8 cellular contexts compared by ENCODE assay signal in the genomic region with DNA sequence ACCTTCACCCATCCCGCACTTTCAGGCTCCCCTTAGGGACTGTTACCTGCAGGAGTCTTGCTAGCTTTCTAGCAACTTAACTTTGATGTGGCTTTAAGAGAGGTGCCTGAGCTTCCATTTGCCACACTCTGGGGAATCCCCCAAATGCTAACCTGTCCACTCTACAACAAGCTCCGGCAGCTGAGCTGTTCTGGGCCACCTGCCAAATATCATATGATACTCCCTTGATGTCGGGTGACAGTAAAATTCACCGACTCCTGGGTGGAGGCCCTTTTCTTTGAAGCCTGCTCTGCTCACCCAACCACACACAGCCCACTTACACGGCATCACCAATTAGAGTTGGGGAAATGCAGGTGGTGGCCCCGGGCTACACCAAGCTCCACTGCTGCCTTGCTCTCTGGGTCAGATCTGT. TPM values are rescaled to one million over a fixed set of nuclear protein-coding genes. Genes with fewer than 3 reads are reported as not detected.
A peak's percentile ranks its signal among the peaks of the same experiment; 100 is the strongest.
DNase-seq lines count a peak whose midpoint lies in the region; FAIRE-seq and TF ChIP-seq lines count a peak whose summit lies in the region.

No MANE protein-coding gene starts in this region.

- no peak for TF ChIP-seq POLR2A in spleen (IDR thresholded peaks at IDR 0.05)

- H3K27ac ChIP-seq in spleen (peak overlapping the region in 3 of 8 donors; percentile 5 to 59 (median 20)), substantia nigra (ENCODE audit: low read depth, low read length, poor library complexity, severe bottlenecking) (no peak overlapping the region)

- H3K4me1 ChIP-seq in spleen = peaks cover 0 to 67% (median 11%) of the 10 kb centered on the region in 6 donors

- 16 to 35% (median 24%) methylated on average over 6 of the region's 6 CpGs for WGBS in spleen, 5 donors

- peaks cover 7% of the 10 kb centered on the region for H3K27me3 ChIP-seq in bronchial epithelial cell (ENCODE audit: control insufficient read depth, insufficient read depth, low read length)
- H3K27me3 ChIP-seq in spleen (replicated peaks in 1 of 7) = peaks cover 0 to 7% (median 0%) of the 10 kb centered on the region in 7 donors

- no peak for TF ChIP-seq CTCF in bronchial epithelial cell (IDR thresholded peaks at IDR 0.05; ENCODE audit: insufficient read depth, low read length, severe bottlenecking)
- TF ChIP-seq CTCF in spleen (IDR thresholded peaks at IDR 0.05 in 8 of 11, conservative IDR thresholded peaks at IDR 0.05 in 3 of 11) = no peak

- DNase-seq in COR-L47 (lab: John Stamatoyannopoulos, UW) (peak; percentile 82), HT1080 (ENCODE audit: low read depth) (peak; percentile 37), T-helper 22 cell (ENCODE audit: low read depth) (peak; percentile 85), bronchial epithelial cell (ENCODE audit: low read depth) (peak; percentile 62), spleen (no peak), inferior parietal cortex (ENCODE audit: extremely low spot score) (no peak), substantia nigra (lab: John Stamatoyannopoulos, UW) (no peak)
- DNase-seq in stimulated activated CD4-positive, alpha-beta T cell treated with anti-CD3 and anti-CD28 coated beads, Interleukin-2, amount 100 ng/mL, for 4 hours (ENCODE audit: low read depth) = peak; percentile 81

- no peak for FAIRE-seq in bronchial epithelial cell (lab: Jason Lieb, UNC)

- H3K4me3 ChIP-seq in bronchial epithelial cell (ENCODE audit: low read depth, low read length) (no peak overlapping the region), spleen (no peak overlapping the region)

- H3K36me3 ChIP-seq in bronchial epithelial cell (ENCODE audit: control insufficient read depth, insufficient read depth, low read length) (no peaks in the 10 kb centered on the region), spleen (no peaks in the 10 kb centered on the region)

- intact Hi-C loops in spleen (cut with DNase I; ENCODE audit: low total_unique reads) = no loop called here

- no peaks in the 10 kb centered on the region for H3K9me3 ChIP-seq in spleen

RNA-seq across cellular contexts. Expression of gene XCR1, which starts 38.0 kb away (rescaled TPM):
- not detected in 2 replicates for total RNA-seq in HT1080 (2014; rRNA removed; shearing (Covaris generic))
- 0.07 TPM in 1 of 2 replicates, not detected in the other for polyA plus RNA-seq in HT1080 (2015; cell fraction: cytosol; rRNA removed)
- polyA plus RNA-seq in HT1080 (2015; cell fraction: nucleus; rRNA removed) = not detected in 2 replicates
- total RNA-seq in bronchial epithelial cell (under 0.01 TPM in 1 of 2 replicates, not detected in the other), spleen (1 to 10 TPM in 6 of 7 donors, under 1 TPM in 1; 0.42 to 7.3 (median 4.7) TPM)
- under 1 TPM; 0.06 to 0.26 (median 0.17) TPM for polyA plus RNA-seq in spleen

Comparison
In these comparisons a context has a peak if more than half of its experiments do, and no peak if none do; other contexts are left out.
1. DNase-seq: peak in COR-L47 (single experiment), HT1080 (single experiment), T-helper 22 cell (single experiment), bronchial epithelial cell (single experiment) and stimulated activated CD4-positive, alpha-beta T cell treated with anti-CD3 and anti-CD28 coated beads, Interleukin-2, amount 100 ng/mL, for 4 hours (single experiment); none in spleen (single experiment), inferior parietal cortex (single experiment) and substantia nigra (0 of 49).